Comparison of ENCODE assay signal across 8 cellular contexts in genomic region chr21:42653492-42654061, GRCh38. TPM values are rescaled to one million over a fixed set of nuclear protein-coding genes. Genes with fewer than 3 reads are reported as not detected.
DNase-seq lines count a peak whose midpoint lies in the region; ATAC-seq lines count a peak whose summit lies in the region.

Gene PDE9A, plus strand, starts transcription at chr21:42653621. Its CDS starts 194 bp downstream, at chr21:42653815.

- no peaks in the 10 kb centered on the region for H3K36me3 Mint-ChIP-seq in activated naive CD8-positive, alpha-beta T cell treated with anti-CD3 and anti-CD28 coated beads, Interleukin-2, amount 10 ng/mL, durations not matched to agents 7 days and 5 days
- peaks cover 0 to 4% (median 0%) of the 10 kb centered on the region in 3 donors for H3K36me3 Mint-ChIP-seq in immature natural killer cell

- peaks cover 10% of the 10 kb centered on the region for H3K4me1 Mint-ChIP-seq in activated naive CD8-positive, alpha-beta T cell treated with anti-CD3 and anti-CD28 coated beads, Interleukin-2, amount 10 ng/mL, durations not matched to agents 7 days and 5 days
- peaks cover 10 to 15% of the 10 kb centered on the region in 2 donors for H3K4me1 Mint-ChIP-seq in immature natural killer cell

- no peak for DNase-seq in Caki2 (ENCODE audit: low read depth)
- DNase-seq in NCI-H446 treated with DMSO at 0.1 percent for 48 hours (lab: John Stamatoyannopoulos, UW): peak; percentile 17
- peak; percentile 63 for DNase-seq in activated naive CD8-positive, alpha-beta T cell treated with anti-CD3 and anti-CD28 coated beads, Interleukin-2, amount 10 ng/mL, durations not matched to agents 7 days and 5 days
- DNase-seq in immature natural killer cell: peak in 1 of 3 donors; percentile 24
- DNase-seq in stimulated activated CD4-positive, alpha-beta T cell treated with anti-CD3 and anti-CD28 coated beads, Interleukin-4, amount 100 ng/mL, for 1 hour: peak; percentile 47
- DNase-seq in globus pallidus (ENCODE audit: low spot score): no peak

- peaks cover 32% of the 10 kb centered on the region for H3K27me3 Mint-ChIP-seq in activated naive CD8-positive, alpha-beta T cell treated with anti-CD3 and anti-CD28 coated beads, Interleukin-2, amount 10 ng/mL, durations not matched to agents 7 days and 5 days
- H3K27me3 Mint-ChIP-seq in immature natural killer cell (ENCODE audit: low read depth in 3 of 3): peaks cover 8 to 22% (median 15%) of the 10 kb centered on the region in 3 donors

- in situ Hi-C loops in Caki2 (cut with HindIII; ENCODE audit: low pct_unique_long_range_greater_than_20kb, low sequenced_read_pairs): no loop called here

- ATAC-seq in activated naive CD8-positive, alpha-beta T cell treated with anti-CD3 and anti-CD28 coated beads, Interleukin-2, amount 10 ng/mL, durations not matched to agents 7 days and 5 days (ENCODE audit: low read depth): peak; percentile 56
- ATAC-seq in HG03442 (IDR thresholded peaks at IDR 0.05; ENCODE audit: unreplicated experiment) (no peak), GM19395 (IDR thresholded peaks at IDR 0.05; ENCODE audit: unreplicated experiment) (no peak)

- peak within 1 kb of the TSS; percentile 76 for H3K4me3 Mint-ChIP-seq in activated naive CD8-positive, alpha-beta T cell treated with anti-CD3 and anti-CD28 coated beads, Interleukin-2, amount 10 ng/mL, durations not matched to agents 7 days and 5 days
- H3K4me3 Mint-ChIP-seq in immature natural killer cell: peak within 1 kb of the TSS; percentile 72 to 80 (median 79)

- peak within 1 kb of the TSS; percentile 46 for H3K27ac Mint-ChIP-seq in activated naive CD8-positive, alpha-beta T cell treated with anti-CD3 and anti-CD28 coated beads, Interleukin-2, amount 10 ng/mL, durations not matched to agents 7 days and 5 days
- H3K27ac Mint-ChIP-seq in immature natural killer cell: peak within 1 kb of the TSS in 1 of 6 donors; percentile 20

- H3K9me3 Mint-ChIP-seq in activated naive CD8-positive, alpha-beta T cell treated with anti-CD3 and anti-CD28 coated beads, Interleukin-2, amount 10 ng/mL, durations not matched to agents 7 days and 5 days: no peaks in the 10 kb centered on the region
- peaks cover 0 to 3% (median 0%) of the 10 kb centered on the region in 6 donors for H3K9me3 Mint-ChIP-seq in immature natural killer cell

- POLR2A ChIA-PET in activated naive CD8-positive, alpha-beta T cell treated with anti-CD3 and anti-CD28 coated beads, Interleukin-2, amount 10 ng/mL, durations not matched to agents 7 days and 5 days (lab: Charles Lee): interaction anchor here (0.6 to 1.8 kb wide), 6 partner anchors 30 to 321 kb away, joined by 3 to 8 read pairs (median 5); partner anchors contain the start of gene PKNOX1

RNA-seq across cellular contexts. Expression of gene PDE9A, which starts in this region (rescaled TPM):
- total RNA-seq in Caki2 (2014; rRNA removed; shearing (Covaris generic); ENCODE audit: low replicate concordance): 10.1 and 14.6 TPM in 2 replicates
- 1 to 10 TPM; 7.5 to 9.5 TPM for total RNA-seq in activated naive CD8-positive, alpha-beta T cell treated with anti-CD3 and anti-CD28 coated beads, Interleukin-2, amount 10 ng/mL, durations not matched to agents 7 days and 5 days
- polyA plus RNA-seq in immature natural killer cell: 1 to 10 TPM in 1 of 3 donors, under 1 TPM in 2; 0.40 to 2.3 (median 0.61) TPM

Comparison
In these comparisons a context has a peak if more than half of its experiments do, and no peak if none do; other contexts are left out.
1. DNase-seq: peak in NCI-H446 treated with DMSO at 0.1 percent for 48 hours (single experiment), activated naive CD8-positive, alpha-beta T cell treated with anti-CD3 and anti-CD28 coated beads, Interleukin-2, amount 10 ng/mL, durations not matched to agents 7 days and 5 days (single experiment) and stimulated activated CD4-positive, alpha-beta T cell treated with anti-CD3 and anti-CD28 coated beads, Interleukin-4, amount 100 ng/mL, for 1 hour (single experiment); none in Caki2 (single experiment) and globus pallidus (single experiment).